Comparison of ENCODE assay signal across 1 cellular context in the genomic region with DNA sequence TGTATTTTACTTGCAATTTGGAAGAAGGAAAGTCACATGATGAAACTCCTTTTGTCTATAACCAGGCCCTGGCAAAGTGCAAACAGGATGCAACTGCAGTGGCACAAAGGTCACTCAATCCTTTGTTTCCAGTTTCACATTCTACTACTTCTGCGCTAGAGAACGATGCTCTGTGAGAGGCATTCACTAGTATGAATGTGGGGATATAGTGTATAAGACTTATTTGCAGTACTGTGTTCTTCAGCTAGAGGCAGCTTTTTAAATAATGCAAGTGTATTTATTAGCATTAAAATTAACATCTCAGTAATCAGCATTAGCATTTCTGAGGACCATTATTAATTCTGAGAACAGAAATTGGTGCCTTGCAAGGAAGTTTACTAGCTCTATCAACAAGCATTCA.
TF ChIP-seq lines count a peak whose summit lies in the region.

No MANE protein-coding gene starts in this region.

TF ChIP-seq in IMR-90, 13 proteins besides CTCF, POLR2A, EP300 and RAD21 (continued from another document):
- TF ChIP-seq RCOR1 (IDR thresholded peaks at IDR 0.05; ENCODE audit: insufficient replicate concordance, low read length) (no peak), CHD1 (IDR thresholded peaks at IDR 0.05; ENCODE audit: low read depth, low read length) (no peak), MAZ (IDR thresholded peaks at IDR 0.05; ENCODE audit: borderline replicate concordance, low read depth, low read length) (no peak), FOS (IDR thresholded peaks at IDR 0.05; ENCODE audit: low read depth, low read length) (no peak), MXI1 (IDR thresholded peaks at IDR 0.05; ENCODE audit: borderline replicate concordance, low read depth, low read length) (no peak), CEBPB (IDR thresholded peaks at IDR 0.05; ENCODE audit: low read depth, low read length) (no peak), MAFK (IDR thresholded peaks at IDR 0.05; ENCODE audit: low read depth, low read length) (no peak), SMC3 (IDR thresholded peaks at IDR 0.05; ENCODE audit: low read depth, low read length) (no peak), NFE2L2 (IDR thresholded peaks at IDR 0.05; ENCODE audit: low read depth, low read length) (no peak), RFX5 (IDR thresholded peaks at IDR 0.05; ENCODE audit: low read depth, low read length) (no peak)
- TF ChIP-seq, protein P1, sequence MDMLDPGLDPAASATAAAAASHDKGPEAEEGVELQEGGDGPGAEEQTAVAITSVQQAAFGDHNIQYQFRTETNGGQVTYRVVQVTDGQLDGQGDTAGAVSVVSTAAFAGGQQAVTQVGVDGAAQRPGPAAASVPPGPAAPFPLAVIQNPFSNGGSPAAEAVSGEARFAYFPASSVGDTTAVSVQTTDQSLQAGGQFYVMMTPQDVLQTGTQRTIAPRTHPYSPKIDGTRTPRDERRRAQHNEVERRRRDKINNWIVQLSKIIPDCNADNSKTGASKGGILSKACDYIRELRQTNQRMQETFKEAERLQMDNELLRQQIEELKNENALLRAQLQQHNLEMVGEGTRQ (IDR thresholded peaks at IDR 0.05; ENCODE audit: low read depth, low read length): no peak
- TF ChIP-seq, protein P2, sequence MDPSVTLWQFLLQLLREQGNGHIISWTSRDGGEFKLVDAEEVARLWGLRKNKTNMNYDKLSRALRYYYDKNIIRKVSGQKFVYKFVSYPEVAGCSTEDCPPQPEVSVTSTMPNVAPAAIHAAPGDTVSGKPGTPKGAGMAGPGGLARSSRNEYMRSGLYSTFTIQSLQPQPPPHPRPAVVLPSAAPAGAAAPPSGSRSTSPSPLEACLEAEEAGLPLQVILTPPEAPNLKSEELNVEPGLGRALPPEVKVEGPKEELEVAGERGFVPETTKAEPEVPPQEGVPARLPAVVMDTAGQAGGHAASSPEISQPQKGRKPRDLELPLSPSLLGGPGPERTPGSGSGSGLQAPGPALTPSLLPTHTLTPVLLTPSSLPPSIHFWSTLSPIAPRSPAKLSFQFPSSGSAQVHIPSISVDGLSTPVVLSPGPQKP (IDR thresholded peaks at IDR 0.05; ENCODE audit: borderline replicate concordance, low read depth, low read length): no peak
